28 cellular contexts compared by ENCODE assay signal in genomic region chr10:44944354-44944753, GRCh38. TPM values are rescaled to one million over a fixed set of nuclear protein-coding genes. Genes with fewer than 3 reads are reported as not detected.
"Had no signal": no experiment of that assay in that cellular context is flagged by ENCODE, and none has a peak within 500 bp of the region (broad histone marks: within the 10 kb centered on the region; RNA-seq: fewer than 3 reads in every experiment).

No MANE protein-coding gene starts in this region.

- H3K36me3 ChIP-seq: spleen, tibial artery, upper lobe of left lung, uterus had no signal

- H3K4me3 ChIP-seq: psoas muscle, spleen, tibial artery, upper lobe of left lung, uterus had no signal

- DNase-seq: effector CD4-positive, alpha-beta T cell; endodermal cell; foreskin melanocyte; head of caudate nucleus; hippocampal formation; kidney glomerular epithelial cell; mesendoderm; naive thymus-derived CD4-positive, alpha-beta T cell; nephron progenitor cell; psoas muscle; retina; spleen; stimulated activated CD4-positive, alpha-beta T cell treated with anti-CD3 and anti-CD28 coated beads, Interleukin-15, amount 100 ng/mL, for 24 hours; stimulated activated CD4-positive, alpha-beta T cell treated with anti-CD3 and anti-CD28 coated beads, Interleukin-1b, Interleukin-23, amount 100 ng/mL, for 48 hours; stimulated activated CD4-positive, alpha-beta T cell treated with anti-CD3 and anti-CD28 coated beads, Interleukin-4, amount 100 ng/mL, for 24 hours; tibial artery; upper lobe of left lung; uterus had no signal

- FAIRE-seq: endothelial cell of umbilical vein had no signal

- ATAC-seq: naive thymus-derived CD4-positive, alpha-beta T cell; psoas muscle; sciatic nerve; stimulated activated memory B cell treated with anti-CD40 and anti-IgM and Interleukin-4, amounts not matched to agents 10 μg/mL and 1 μg/mL and 100 μg/mL, for 72 hours had no signal

- H3K79me2 ChIP-seq: parathyroid adenoma had no signal

- H3K9ac ChIP-seq: parathyroid adenoma had no signal

- H3K4me1 ChIP-seq: parathyroid adenoma, uterus had no signal

- H3K27me3 ChIP-seq: spleen, tibial artery, upper lobe of left lung, uterus had no signal

- H2AFZ ChIP-seq: parathyroid adenoma had no signal

- H3K9me3 ChIP-seq: psoas muscle, uterus had no signal

- H3K27ac ChIP-seq: parathyroid adenoma, psoas muscle, spleen, tibial artery, upper lobe of left lung, uterus had no signal

RNA-seq across cellular contexts. Expression of gene TMEM72, which starts 33.2 kb away (rescaled TPM):
- total RNA-seq: dermis microvascular lymphatic vessel endothelial cell; endodermal cell; endothelial cell of umbilical vein; lung microvascular endothelial cell; mononuclear cell; naive thymus-derived CD4-positive, alpha-beta T cell; omental fat pad; psoas muscle; sciatic nerve; spleen; temporal lobe had no signal
- polyA plus RNA-seq: endothelial cell of umbilical vein; esophagus; naive thymus-derived CD4-positive, alpha-beta T cell; psoas muscle had no signal
